Comparison of ENCODE assay signal across 1 cellular context in genomic region chr3:157136647-157137387, GRCh38.
TF ChIP-seq lines count a peak whose summit lies in the region.

No MANE protein-coding gene starts in this region.

TF ChIP-seq in SK-N-SH, 30 proteins besides CTCF, POLR2A, EP300 and RAD21 (continued from another document):
- no peak for TF ChIP-seq FOXM1 (IDR thresholded peaks at IDR 0.05; ENCODE audit: low read depth)
